Comparison of ENCODE assay signal across 9 cellular contexts in the genomic region with DNA sequence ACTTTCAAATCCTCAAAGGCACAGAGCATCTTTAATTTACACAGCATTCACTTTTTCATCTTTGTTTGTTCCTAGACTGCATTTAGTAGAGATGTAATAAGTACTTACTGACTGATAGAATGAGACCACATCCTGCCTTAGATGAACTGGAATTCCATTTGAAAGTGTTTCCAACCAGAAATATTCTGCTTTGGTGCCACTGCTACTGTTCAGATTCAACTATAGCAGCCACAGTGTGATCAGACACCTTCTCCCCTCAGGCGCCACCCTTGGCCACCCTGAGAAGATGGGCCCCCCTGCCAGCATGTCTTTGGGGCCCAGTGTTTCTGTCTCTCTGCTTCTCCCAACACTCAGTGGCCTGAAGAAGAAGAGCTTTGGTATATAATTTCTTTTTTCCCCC.
DNase-seq lines count a peak whose midpoint lies in the region; ATAC-seq and TF ChIP-seq lines count a peak whose summit lies in the region.
"Had no signal": no experiment of that assay in that cellular context is flagged by ENCODE, and none has a peak within 500 bp of the region (broad histone marks: within the 10 kb centered on the region; RNA-seq: fewer than 3 reads in every experiment).

No MANE protein-coding gene starts in this region.

- no peak for DNase-seq in activated B cell treated with CpG ODN at 0.5 μM for 24 hours
- peak; percentile 52 for DNase-seq in natural killer cell
- no peak for DNase-seq in T-helper 2 cell
- no peak for DNase-seq in NCI-H1417 treated with DMSO at 0.1 percent for 48 hours (lab: John Stamatoyannopoulos, UW)
- DNase-seq in C1 segment of cervical spinal cord (lab: John Stamatoyannopoulos, UW): no peak
- no peak for DNase-seq in HPDE6-E6E7 (ENCODE audit: extremely low spot score)

- peak overlapping the region; percentile 63 for H3K4me3 Mint-ChIP-seq in activated B cell treated with CpG ODN at 0.5 μM for 24 hours
- peak overlapping the region; percentile 80 for H3K4me3 Mint-ChIP-seq in natural killer cell

- H3K27ac Mint-ChIP-seq in activated B cell treated with CpG ODN at 0.5 μM for 24 hours (peak overlapping the region; percentile 93), natural killer cell (peak overlapping the region; percentile 92 to 93)

- H3K36me3 Mint-ChIP-seq in activated B cell treated with CpG ODN at 0.5 μM for 24 hours (ENCODE audit: low read depth) (peaks cover 7% of the 10 kb centered on the region), natural killer cell (no peaks in the 10 kb centered on the region)

- H4K20me1 ChIP-seq in BLaER1 treated with 17β-estradiol and CSF1 and Interleukin-3, amounts not matched to agents 10 nM and 100 nM: no peaks in the 10 kb centered on the region

- intact Hi-C loops in activated B cell treated with CpG ODN at 0.5 μM for 24 hours (cut with micrococcal nuclease) (loop anchor here (1.0 to 5.0 kb wide), 6 partner anchors 12 to 525 kb away; partner anchors contain the start of gene ZFP36L1), natural killer cell (cut with micrococcal nuclease) (loop anchor here (1.0 to 5.0 kb wide), 4 partner anchors 15 to 549 kb away; no protein-coding TSS in a partner anchor)

- POLR2A ChIA-PET in activated B cell treated with CpG ODN at 0.5 μM for 24 hours (lab: Charles Lee): interaction anchor here (0.7 to 9.9 kb wide), 21 partner anchors 8 to 546 kb away, joined by 3 to 413 read pairs (median 16); partner anchors contain the start of gene ZFP36L1

- no peak for TF ChIP-seq CTCF in activated B cell treated with CpG ODN at 0.5 μM for 24 hours (IDR thresholded peaks at IDR 0.05)
- no peak for TF ChIP-seq CTCF in natural killer cell (IDR thresholded peaks at IDR 0.05)

- H3K36me3 ChIP-seq in BLaER1 treated with 17β-estradiol and CSF1 and Interleukin-3, amounts not matched to agents 10 nM and 100 nM: no peaks in the 10 kb centered on the region
- H3K36me3 ChIP-seq: SJSA1 had no signal

- no peaks in the 10 kb centered on the region for H3K9me3 Mint-ChIP-seq in activated B cell treated with CpG ODN at 0.5 μM for 24 hours
- H3K9me3 Mint-ChIP-seq in natural killer cell: no peaks in the 10 kb centered on the region

- 0 out of 20 replicates have a peak overlapping the region, but pooled peaks of 1 of the 10 experiments have one; percentile 4 for H3K4me3 ChIP-seq in BLaER1 treated with 17β-estradiol and CSF1 and Interleukin-3, amounts not matched to agents 10 nM and 100 nM
- H3K4me3 ChIP-seq: SJSA1 had no signal

- H3K4me2 ChIP-seq in BLaER1 treated with 17β-estradiol and CSF1 and Interleukin-3, amounts not matched to agents 10 nM and 100 nM: peak overlapping the region; percentile 66 to 93 (median 80)

- H3K27me3 Mint-ChIP-seq in activated B cell treated with CpG ODN at 0.5 μM for 24 hours: no peaks in the 10 kb centered on the region
- H3K27me3 Mint-ChIP-seq in natural killer cell (ENCODE audit: low read depth in 2 of 2): no peaks in the 10 kb centered on the region

- peaks cover 69 to 97% (median 79%) of the 10 kb centered on the region in 10 experiments for H3K4me1 ChIP-seq in BLaER1 treated with 17β-estradiol and CSF1 and Interleukin-3, amounts not matched to agents 10 nM and 100 nM
- H3K4me1 ChIP-seq: SJSA1 had no signal

- peaks cover 0 to 6% (median 0%) of the 10 kb centered on the region in 11 experiments; a peak in 1 of 22 replicates for H3K9me3 ChIP-seq in BLaER1 treated with 17β-estradiol and CSF1 and Interleukin-3, amounts not matched to agents 10 nM and 100 nM (replicated peaks in 1 of 11)
- H3K9me3 ChIP-seq: SJSA1 had no signal

- peak overlapping the region; percentile 75 to 92 (median 87) for H3K27ac ChIP-seq in BLaER1 treated with 17β-estradiol and CSF1 and Interleukin-3, amounts not matched to agents 10 nM and 100 nM
- H3K27ac ChIP-seq: SJSA1 had no signal

- H3K27me3 ChIP-seq in BLaER1 treated with 17β-estradiol and CSF1 and Interleukin-3, amounts not matched to agents 10 nM and 100 nM: no peaks in the 10 kb centered on the region
- H3K27me3 ChIP-seq: SJSA1 had no signal

- ATAC-seq in GM21528 (IDR thresholded peaks at IDR 0.05; ENCODE audit: low FRiP score, unreplicated experiment) (peak; percentile 12), activated B cell treated with CpG ODN at 0.5 μM for 24 hours (ENCODE audit: low read depth) (peak; percentile 11), natural killer cell (peak; percentile 88 to 94 (median 89))

- H3K4me1 Mint-ChIP-seq in activated B cell treated with CpG ODN at 0.5 μM for 24 hours (peaks cover 94% of the 10 kb centered on the region), natural killer cell (peaks cover 48 to 52% of the 10 kb centered on the region in 2 donors)

- CTCF ChIA-PET in activated B cell treated with CpG ODN at 0.5 μM for 24 hours (lab: Charles Lee): interaction anchor here (0.8 to 4.3 kb wide), 7 partner anchors 9 to 546 kb away, joined by 3 to 28 read pairs (median 4); no protein-coding TSS in a partner anchor

- H3K9ac ChIP-seq in BLaER1 treated with 17β-estradiol and CSF1 and Interleukin-3, amounts not matched to agents 10 nM and 100 nM: peak overlapping the region; percentile 39 to 74 (median 67)

Comparison
In these comparisons a context has a peak if more than half of its experiments do, and no peak if none do; other contexts are left out.
1. ATAC-seq: peak in every context shown above with its lines; median percentile 89 in natural killer cell; 12 in GM21528; 11 in activated B cell treated with CpG ODN at 0.5 μM for 24 hours.